ENCODE assay signal across 30 cellular contexts in the genomic region with DNA sequence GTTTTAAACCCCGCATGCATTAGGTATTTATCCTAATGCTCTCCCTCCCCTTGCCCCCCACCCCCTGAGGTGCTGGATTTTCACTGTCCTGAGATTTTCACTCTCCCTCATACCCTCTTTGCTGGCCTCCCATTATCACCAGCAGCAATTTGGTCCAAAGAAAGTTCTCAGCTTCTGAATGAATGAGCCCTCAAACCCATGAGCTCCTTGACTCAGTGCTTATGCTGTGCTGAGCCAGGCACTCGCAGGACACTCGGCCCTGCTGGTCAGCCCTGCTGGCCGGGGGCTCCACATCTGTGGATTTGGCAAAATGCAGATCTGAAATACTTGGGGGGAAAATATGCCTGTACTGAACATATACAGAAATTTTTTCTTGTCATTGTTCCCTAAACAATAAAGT.
DNase-seq lines count a peak whose midpoint lies in the region; ATAC-seq and TF ChIP-seq lines count a peak whose summit lies in the region.
"Had no signal": no experiment of that assay in that cellular context is flagged by ENCODE, and none has a peak within 500 bp of the region (broad histone marks: within the 10 kb centered on the region; RNA-seq: fewer than 3 reads in every experiment).

No MANE protein-coding gene starts in this region.

- H3K27ac Mint-ChIP-seq in endothelial cell (ENCODE audit: unreplicated experiment): peak overlapping the region; percentile 13
- peak overlapping the region; percentile 66 for H3K27ac Mint-ChIP-seq in neural crest cell (ENCODE audit: unreplicated experiment)
- H3K27ac Mint-ChIP-seq in mesothelial cell of epicardium: no peak overlapping the region
- H3K27ac Mint-ChIP-seq: activated CD4-positive, alpha-beta memory T cell treated with anti-CD3 and anti-CD28 coated beads, Interleukin-2, amount 10 ng/mL, durations not matched to agents 7 days and 5 days; activated naive CD4-positive, alpha-beta T cell treated with anti-CD3 and anti-CD28 coated beads for 36 hours; CD8-positive, alpha-beta T cell; effector memory CD8-positive, alpha-beta T cell; natural killer cell treated with Interleukin-12 subunit alpha and Interleukin-12 subunit beta and Interleukin-15 and Interleukin-18, amount 100 ng/mL, for 72 hours had no signal

- TF ChIP-seq CTCF in endothelial cell (IDR thresholded peaks at IDR 0.05; ENCODE audit: unreplicated experiment) (no peak), neural crest cell (conservative IDR thresholded peaks at IDR 0.05) (no peak), mesothelial cell of epicardium (IDR thresholded peaks at IDR 0.05; ENCODE audit: unreplicated experiment) (no peak), coronary artery (IDR thresholded peaks at IDR 0.05) (no peak)

- no peak for DNase-seq in NT2/D1 (ENCODE audit: low read depth, low spot score)
- no peak for DNase-seq in endothelial cell (ENCODE audit: low spot score)
- DNase-seq in neural crest cell (ENCODE audit: low read depth, low spot score): no peak
- DNase-seq in ecto neural progenitor cell (ENCODE audit: low spot score): no peak
- DNase-seq in mesothelial cell of epicardium (ENCODE audit: low spot score in 2 of 2, unreplicated experiment in 2 of 2): no peak
- DNase-seq in coronary artery (ENCODE audit: low spot score): no peak
- DNase-seq: activated CD4-positive, alpha-beta memory T cell treated with anti-CD3 and anti-CD28 coated beads, Interleukin-2, amount 10 ng/mL, durations not matched to agents 7 days and 5 days; activated CD4-positive, CD25-positive, alpha-beta regulatory T cell treated with anti-CD3 and anti-CD28 coated beads, Interleukin-2, amount 50 U/mL, for 72 hours; activated CD8-positive, alpha-beta memory T cell treated with anti-CD3 and anti-CD28 coated beads, Interleukin-2, amount 50 U/mL, for 4 hours; activated naive CD4-positive, alpha-beta T cell treated with anti-CD3 and anti-CD28 coated beads for 36 hours; adrenal gland; CD8-positive, alpha-beta T cell; colonic mucosa; effector memory CD8-positive, alpha-beta T cell; glutamatergic neuron; KBM-7; NCI-H1694; NCI-H446; NCI-H774; pancreas; Peyer's patch; SHP77 treated with DMSO at 0.1 percent for 48 hours; small intestine; stimulated activated naive CD8-positive, alpha-beta T cell treated with anti-CD3 and anti-CD28 coated beads, Interleukin-15, Interleukin-2, amounts not matched to agents 100 U/mL and 50 U/mL, for 24 hours; thyroid gland had no signal

- no peak overlapping the region for H3K27ac ChIP-seq in coronary artery
- H3K27ac ChIP-seq: A549, adrenal gland, colonic mucosa, pancreas, Peyer's patch, thyroid gland had no signal

- peaks cover 11% of the 10 kb centered on the region for H3K27me3 Mint-ChIP-seq in endothelial cell (ENCODE audit: unreplicated experiment)
- H3K27me3 Mint-ChIP-seq in neural crest cell (ENCODE audit: low read depth): no peaks in the 10 kb centered on the region
- peaks cover 37% of the 10 kb centered on the region for H3K27me3 Mint-ChIP-seq in mesothelial cell of epicardium (ENCODE audit: low read depth)

- peak overlapping the region; percentile 8 for H3K4me3 ChIP-seq in NT2/D1 (ENCODE audit: insufficient read length, low read depth)
- no peak overlapping the region for H3K4me3 ChIP-seq in coronary artery
- H3K4me3 ChIP-seq: A549, colonic mucosa, lung, pancreas, Peyer's patch, thyroid gland had no signal

- no peak for ATAC-seq in GM19395 (IDR thresholded peaks at IDR 0.05; ENCODE audit: unreplicated experiment)
- ATAC-seq: A549; CD8-positive, alpha-beta T cell; effector memory CD8-positive, alpha-beta T cell; natural killer cell treated with Interleukin-12 subunit alpha and Interleukin-12 subunit beta and Interleukin-15 and Interleukin-18, amount 100 ng/mL, for 72 hours; pancreas; stimulated activated naive CD8-positive, alpha-beta T cell treated with anti-CD3 and anti-CD28 coated beads, Interleukin-15, Interleukin-2, amounts not matched to agents 100 U/mL and 50 U/mL, for 24 hours had no signal

- H3K4me3 Mint-ChIP-seq in endothelial cell (ENCODE audit: unreplicated experiment) (no peak overlapping the region), neural crest cell (peak overlapping the region; percentile 54), mesothelial cell of epicardium (no peak overlapping the region)
- H3K4me3 Mint-ChIP-seq: activated CD4-positive, alpha-beta memory T cell treated with anti-CD3 and anti-CD28 coated beads, Interleukin-2, amount 10 ng/mL, durations not matched to agents 7 days and 5 days; effector memory CD8-positive, alpha-beta T cell; natural killer cell treated with Interleukin-12 subunit alpha and Interleukin-12 subunit beta and Interleukin-15 and Interleukin-18, amount 100 ng/mL, for 72 hours had no signal

- peaks cover 3% of the 10 kb centered on the region for H3K36me3 Mint-ChIP-seq in endothelial cell (ENCODE audit: low read depth, unreplicated experiment)
- peaks cover 4% of the 10 kb centered on the region for H3K36me3 Mint-ChIP-seq in neural crest cell (ENCODE audit: low read depth)
- H3K36me3 Mint-ChIP-seq in mesothelial cell of epicardium: no peaks in the 10 kb centered on the region
- H3K36me3 Mint-ChIP-seq: CD8-positive, alpha-beta T cell; natural killer cell treated with Interleukin-12 subunit alpha and Interleukin-12 subunit beta and Interleukin-15 and Interleukin-18, amount 100 ng/mL, for 72 hours had no signal

- H3K9me3 ChIP-seq in ES-I3 (ENCODE audit: control insufficient read depth, insufficient read depth, low read length) (no peaks in the 10 kb centered on the region; the same call in 1 of the 2 replicates), NT2/D1 (ENCODE audit: insufficient read depth, low read length) (no peaks in the 10 kb centered on the region)
- H3K9me3 ChIP-seq: A549, adrenal gland, colonic mucosa, pancreas, thyroid gland had no signal

- peaks cover 25% of the 10 kb centered on the region for H3K4me1 Mint-ChIP-seq in endothelial cell (ENCODE audit: unreplicated experiment)
- H3K4me1 Mint-ChIP-seq in neural crest cell: peaks cover 46% of the 10 kb centered on the region
- peaks cover 13% of the 10 kb centered on the region for H3K4me1 Mint-ChIP-seq in mesothelial cell of epicardium
- H3K4me1 Mint-ChIP-seq: activated CD4-positive, alpha-beta memory T cell treated with anti-CD3 and anti-CD28 coated beads, Interleukin-2, amount 10 ng/mL, durations not matched to agents 7 days and 5 days had no signal

- peaks cover 5% of the 10 kb centered on the region; the same call in 1 of the 2 replicates for H3K4me1 ChIP-seq in ES-I3 (ENCODE audit: insufficient read depth, low read length)
- peaks cover 4% of the 10 kb centered on the region for H3K4me1 ChIP-seq in NT2/D1 (ENCODE audit: insufficient read depth, insufficient read length)
- H3K4me1 ChIP-seq: A549, adrenal gland, colonic mucosa, Peyer's patch had no signal

- H3K9me3 Mint-ChIP-seq in endothelial cell (ENCODE audit: unreplicated experiment): no peaks in the 10 kb centered on the region
- H3K9me3 Mint-ChIP-seq in neural crest cell: peaks cover 7% of the 10 kb centered on the region
- no peaks in the 10 kb centered on the region for H3K9me3 Mint-ChIP-seq in mesothelial cell of epicardium
- H3K9me3 Mint-ChIP-seq: activated CD4-positive, alpha-beta memory T cell treated with anti-CD3 and anti-CD28 coated beads, Interleukin-2, amount 10 ng/mL, durations not matched to agents 7 days and 5 days; activated naive CD4-positive, alpha-beta T cell treated with anti-CD3 and anti-CD28 coated beads for 36 hours; CD8-positive, alpha-beta T cell; effector memory CD8-positive, alpha-beta T cell; natural killer cell treated with Interleukin-12 subunit alpha and Interleukin-12 subunit beta and Interleukin-15 and Interleukin-18, amount 100 ng/mL, for 72 hours had no signal

- H3K9ac ChIP-seq in ES-I3 (ENCODE audit: low read depth, low read length) (peak overlapping the region; percentile 36; the same call in 1 of the 2 replicates), NT2/D1 (ENCODE audit: insufficient read length, low read depth) (no peak overlapping the region)

- no peaks in the 10 kb centered on the region for H3K36me3 ChIP-seq in ES-I3 (ENCODE audit: insufficient read depth, low read length)
- H3K36me3 ChIP-seq in NT2/D1 (ENCODE audit: insufficient read depth, insufficient read length, low read length): no peaks in the 10 kb centered on the region
- H3K36me3 ChIP-seq: adrenal gland, colonic mucosa, pancreas, Peyer's patch, thyroid gland had no signal

- peaks cover 11% of the 10 kb centered on the region for H3K27me3 ChIP-seq in NT2/D1 (ENCODE audit: insufficient read depth, insufficient read length)
- H3K27me3 ChIP-seq: adrenal gland, colonic mucosa, pancreas, Peyer's patch, thyroid gland had no signal
